Comparison of ENCODE assay signal across 13 cellular contexts in the genomic region with DNA sequence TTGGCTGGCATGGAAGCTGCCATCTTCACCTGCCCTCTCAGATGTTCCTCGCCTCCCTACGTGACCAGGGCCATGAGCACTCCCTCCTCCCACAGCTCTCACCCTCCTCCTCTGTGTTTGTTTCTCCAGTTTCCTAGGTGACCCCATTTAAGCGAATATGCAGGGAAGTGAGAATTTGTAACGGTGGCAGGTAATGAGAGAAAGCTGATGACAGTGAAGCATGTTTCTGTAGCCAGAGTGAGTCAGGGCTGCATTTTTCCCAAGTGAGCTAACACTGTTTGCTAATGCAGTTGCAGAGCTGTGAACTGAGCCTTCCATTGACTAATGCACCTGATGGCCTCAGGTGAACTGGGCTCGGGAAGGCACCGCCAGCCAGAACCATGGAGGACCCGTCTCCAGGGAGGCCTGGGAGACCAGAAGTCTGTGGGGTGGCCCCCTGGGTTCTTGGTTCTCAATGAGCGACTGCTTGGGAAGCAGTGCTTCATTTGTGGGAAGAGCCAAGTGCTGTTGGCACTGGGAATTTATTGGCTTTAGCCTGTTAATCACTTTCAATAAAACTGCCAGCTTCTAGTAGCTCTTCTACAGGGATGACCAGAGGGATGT.
DNase-seq lines count a peak whose midpoint lies in the region; TF ChIP-seq lines count a peak whose summit lies in the region.
"Had no signal": no experiment of that assay in that cellular context is flagged by ENCODE, and none has a peak within 500 bp of the region (broad histone marks: within the 10 kb centered on the region; RNA-seq: fewer than 3 reads in every experiment).

No MANE protein-coding gene starts in this region.

- H3K36me3 Mint-ChIP-seq in activated CD4-positive, alpha-beta memory T cell treated with anti-CD3 and anti-CD28 coated beads, Interleukin-2, amount 10 ng/mL, durations not matched to agents 7 days and 5 days (ENCODE audit: low read depth) = no peaks in the 10 kb centered on the region
- H3K36me3 Mint-ChIP-seq: CD4-positive, alpha-beta memory T cell had no signal

- H2BK15ac ChIP-seq in mesendoderm (replicated peaks; ENCODE audit: low read depth) = no peak overlapping the region

- 0 out of 2 replicates have a peak, but pooled peaks cover 3% of the 10 kb centered on the region for H3K4me1 ChIP-seq in HUES64 (ENCODE audit: insufficient read depth, low read length)
- H3K4me1 ChIP-seq in mammary epithelial cell (ENCODE audit: insufficient read depth, low read length) = peaks cover 18% of the 10 kb centered on the region
- no peaks in the 10 kb centered on the region for H3K4me1 ChIP-seq in mesendoderm (ENCODE audit: control insufficient read depth, low read depth, low read length)

- H4K20me1 ChIP-seq in mammary epithelial cell (ENCODE audit: insufficient read depth, low read length) = no peaks in the 10 kb centered on the region

- no peaks in the 10 kb centered on the region for H3K9me3 Mint-ChIP-seq in activated CD4-positive, alpha-beta memory T cell treated with anti-CD3 and anti-CD28 coated beads, Interleukin-2, amount 10 ng/mL, durations not matched to agents 7 days and 5 days

- peak overlapping the region; percentile 13 for H3K4me2 ChIP-seq in mammary epithelial cell (ENCODE audit: insufficient read depth, low read depth, low read length)
- no peak overlapping the region for H3K4me2 ChIP-seq in mesendoderm (ENCODE audit: low read length)

- H3K4ac ChIP-seq in mesendoderm (ENCODE audit: low read depth, low read length) = no peak overlapping the region

- POLR2A ChIA-PET in activated CD4-positive, alpha-beta memory T cell treated with anti-CD3 and anti-CD28 coated beads, Interleukin-2, amount 10 ng/mL, durations not matched to agents 7 days and 5 days (lab: Charles Lee) = no interaction called here

- peaks cover 1% of the 10 kb centered on the region for H3K4me1 Mint-ChIP-seq in activated CD4-positive, alpha-beta memory T cell treated with anti-CD3 and anti-CD28 coated beads, Interleukin-2, amount 10 ng/mL, durations not matched to agents 7 days and 5 days
- H3K4me1 Mint-ChIP-seq: CD4-positive, alpha-beta memory T cell had no signal

- dilution Hi-C loops in mammary epithelial cell (cut with HindIII; ENCODE audit: low sequenced_read_pairs) = no loop called here

- no peak overlapping the region for H3K56ac ChIP-seq in mesendoderm (ENCODE audit: low read length)

- H3K27ac ChIP-seq in HUES64 (ENCODE audit: low read depth, low read length) (peak overlapping the region; percentile 10; the same call in 1 of the 2 replicates), mammary epithelial cell (ENCODE audit: insufficient read depth, low read depth, low read length) (peak overlapping the region; percentile 73), mesendoderm (ENCODE audit: low read depth, low read length) (no peak overlapping the region), coronary artery (no peak overlapping the region)
- H3K27ac ChIP-seq: neutrophil had no signal

- H2AFZ ChIP-seq in mammary epithelial cell (ENCODE audit: low read depth, low read length) = peak overlapping the region; percentile 41

- H3K4me3 Mint-ChIP-seq in activated CD4-positive, alpha-beta memory T cell treated with anti-CD3 and anti-CD28 coated beads, Interleukin-2, amount 10 ng/mL, durations not matched to agents 7 days and 5 days = no peak overlapping the region
- H3K4me3 Mint-ChIP-seq: CD4-positive, alpha-beta memory T cell; effector memory CD8-positive, alpha-beta T cell had no signal

- DNase-seq in ELF-1 (ENCODE audit: low read depth, low spot score) (peak; percentile 58), mammary epithelial cell (peak; percentile 99), mesendoderm (peak; percentile 99), NCI-H1694 (lab: John Stamatoyannopoulos, UW) (no peak), NOMO-1 treated with dmso at 0.1 percent for 144 hours (lab: John Stamatoyannopoulos, UW; ENCODE audit: unreplicated experiment) (no peak), coronary artery (ENCODE audit: low spot score) (no peak)
- DNase-seq in activated CD4-positive, alpha-beta memory T cell treated with anti-CD3 and anti-CD28 coated beads, Interleukin-2, amount 10 ng/mL, durations not matched to agents 7 days and 5 days = no peak
- DNase-seq: CD4-positive, alpha-beta memory T cell; effector memory CD8-positive, alpha-beta T cell; NCI-H2227 treated with DMSO at 0.1 percent for 48 hours; stimulated activated CD4-positive, alpha-beta T cell treated with anti-CD3 and anti-CD28 coated beads, Interleukin-2, amount 100 ng/mL, for 48 hours had no signal

- H2BK120ac ChIP-seq in mesendoderm (ENCODE audit: low read depth, low read length) = no peak overlapping the region

- no peak for TF ChIP-seq CTCF in mammary epithelial cell (conservative IDR thresholded peaks at IDR 0.05 in 1 of 2, IDR thresholded peaks at IDR 0.05 in 1 of 2; ENCODE audit: extremely low read depth in 1 of 2, insufficient read depth in 1 of 2, low read depth in 1 of 2, low read length in 2 of 2)
- no peak for TF ChIP-seq CTCF in coronary artery (IDR thresholded peaks at IDR 0.05)

- H2BK5ac ChIP-seq in mesendoderm (ENCODE audit: low read length) = no peak overlapping the region

- H3K9ac ChIP-seq in HUES64 (ENCODE audit: low read depth, low read length) (no peak overlapping the region), mammary epithelial cell (ENCODE audit: insufficient read depth, low read length) (peak overlapping the region; percentile 14), mesendoderm (ENCODE audit: low read length) (no peak overlapping the region)

- H3K9me3 ChIP-seq in HUES64 (ENCODE audit: insufficient read depth, low read depth, low read length) (no peaks in the 10 kb centered on the region), mammary epithelial cell (replicated peaks; ENCODE audit: insufficient read depth, low read length) (no peaks in the 10 kb centered on the region)
- H3K9me3 ChIP-seq: neutrophil had no signal

- H2AK5ac ChIP-seq in mesendoderm (ENCODE audit: low read length) = no peak overlapping the region

- no peak overlapping the region for H3K18ac ChIP-seq in mesendoderm (ENCODE audit: low read length)

- in situ Hi-C loops in mammary epithelial cell (cut with MboI; ENCODE audit: low sequenced_read_pairs in 2 of 2) = no loop called here

- no peak overlapping the region for H3K27ac Mint-ChIP-seq in activated CD4-positive, alpha-beta memory T cell treated with anti-CD3 and anti-CD28 coated beads, Interleukin-2, amount 10 ng/mL, durations not matched to agents 7 days and 5 days
- H3K27ac Mint-ChIP-seq: CD4-positive, alpha-beta memory T cell; effector memory CD8-positive, alpha-beta T cell had no signal

- no peak overlapping the region for H3K23ac ChIP-seq in mesendoderm (ENCODE audit: low read length)

- CTCF ChIA-PET in mammary epithelial cell (lab: Charles Lee; ENCODE audit: low non-redundant PET) = interaction anchor here (0.6 kb wide), 1 partner anchor 330 kb away, joined by 6 read pairs; no protein-coding TSS in a partner anchor
- CTCF ChIA-PET in activated CD4-positive, alpha-beta memory T cell treated with anti-CD3 and anti-CD28 coated beads, Interleukin-2, amount 10 ng/mL, durations not matched to agents 7 days and 5 days (lab: Charles Lee) = no interaction called here

- WGBS in HUES64 = 63% methylated on average over 8 of the region's 8 CpGs
- WGBS in mammary epithelial cell (ENCODE audit: low coverage, missing lambda C conversion rate) = 9% methylated on average over 8 of the region's 8 CpGs
- no CpG with 5 or more reads among the region's 8 CpGs for WGBS in mesendoderm (ENCODE audit: extremely low coverage, insufficient coverage, low lambda C conversion rate)

- intact Hi-C loops in mammary epithelial cell (cut with micrococcal nuclease) = loop anchor here (1.0 kb wide), 1 partner anchor 203 kb away; no protein-coding TSS in a partner anchor

- H3K4me3 ChIP-seq in HUES64 (ENCODE audit: low read length) = no peak overlapping the region
- no peak overlapping the region for H3K4me3 ChIP-seq in mammary epithelial cell (replicated peaks in 1 of 3; ENCODE audit: insufficient read depth in 1 of 3, low read depth in 2 of 3, low read length in 3 of 3)
- H3K4me3 ChIP-seq in mesendoderm (ENCODE audit: low read length) = no peak overlapping the region
- no peak overlapping the region for H3K4me3 ChIP-seq in coronary artery

- H3K27me3 Mint-ChIP-seq in activated CD4-positive, alpha-beta memory T cell treated with anti-CD3 and anti-CD28 coated beads, Interleukin-2, amount 10 ng/mL, durations not matched to agents 7 days and 5 days = peaks cover 2% of the 10 kb centered on the region

- H3K27me3 ChIP-seq in HUES64 (ENCODE audit: insufficient read depth, low read length) (no peaks in the 10 kb centered on the region), mammary epithelial cell (ENCODE audit: insufficient read depth, low read length) (no peaks in the 10 kb centered on the region), mesendoderm (ENCODE audit: insufficient read depth, low read length, poor library complexity) (no peaks in the 10 kb centered on the region)
- H3K27me3 ChIP-seq: neutrophil had no signal

- H4K5ac ChIP-seq in mesendoderm (ENCODE audit: low read length) = no peak overlapping the region

- H3K79me1 ChIP-seq in mesendoderm (ENCODE audit: low read length) = no peaks in the 10 kb centered on the region

- no peaks in the 10 kb centered on the region for H3K79me2 ChIP-seq in mammary epithelial cell (ENCODE audit: insufficient read depth, low read length)
- no peaks in the 10 kb centered on the region for H3K79me2 ChIP-seq in mesendoderm (ENCODE audit: control insufficient read depth, insufficient read depth, low read length)

- BruUV-seq in mammary epithelial cell (replicated peaks; lab: Mats Ljungman, UMichigan) = no TSS peak

- no peaks in the 10 kb centered on the region for H3K36me3 ChIP-seq in HUES64 (ENCODE audit: insufficient read depth, low read length)
- no peaks in the 10 kb centered on the region for H3K36me3 ChIP-seq in mammary epithelial cell (ENCODE audit: insufficient read depth, low read length)
- H3K36me3 ChIP-seq in mesendoderm (ENCODE audit: control insufficient read depth, insufficient read depth, low read length) = no peaks in the 10 kb centered on the region
- H3K36me3 ChIP-seq: neutrophil had no signal

- no peak overlapping the region for H4K8ac ChIP-seq in mesendoderm (ENCODE audit: low read depth, low read length)

Comparison
In these comparisons a context has a peak if more than half of its experiments do, and no peak if none do; other contexts are left out.
1. DNase-seq: peak in ELF-1 (single experiment), mammary epithelial cell (single experiment) and mesendoderm (single experiment); none in NCI-H1694 (single experiment), NOMO-1 treated with dmso at 0.1 percent for 144 hours (single experiment), coronary artery (single experiment) and activated CD4-positive, alpha-beta memory T cell treated with anti-CD3 and anti-CD28 coated beads, Interleukin-2, amount 10 ng/mL, durations not matched to agents 7 days and 5 days (single experiment).
2. H3K27ac ChIP-seq: peak in HUES64 (single experiment) and mammary epithelial cell (single experiment); none in mesendoderm (single experiment) and coronary artery (0 of 2).